Comparison of ENCODE assay signal across 13 cellular contexts in genomic region chr5:110663525-110663924, GRCh38.
A peak's percentile ranks its signal among the peaks of the same experiment; 100 is the strongest.
DNase-seq lines count a peak whose midpoint lies in the region; ATAC-seq, FAIRE-seq and TF ChIP-seq lines count a peak whose summit lies in the region.
"Had no signal": no experiment of that assay in that cellular context is flagged by ENCODE, and none has a peak within 500 bp of the region (broad histone marks: within the 10 kb centered on the region; RNA-seq: fewer than 3 reads in every experiment).

No MANE protein-coding gene starts in this region.

- H3K9me3 Mint-ChIP-seq in stimulated activated naive B cell treated with anti-CD40 and anti-IgM and Interleukin-4, amounts not matched to agents 10 μg/mL and 1 μg/mL and 100 μg/mL, for 72 hours, result peaks cover 0 to 2% of the 10 kb centered on the region in 2 donors
- H3K9me3 Mint-ChIP-seq: activated T-cell treated with anti-CD3 and anti-CD28 coated beads, Interleukin-2, amount 50 U/mL, for 24 hours had no signal

- no peak overlapping the region for H3K27ac Mint-ChIP-seq in stimulated activated naive B cell treated with anti-CD40 and anti-IgM and Interleukin-4, amounts not matched to agents 10 μg/mL and 1 μg/mL and 100 μg/mL, for 72 hours
- H3K27ac Mint-ChIP-seq: activated T-cell treated with anti-CD3 and anti-CD28 coated beads, Interleukin-2, amount 50 U/mL, for 24 hours; progenitor cell of endocrine pancreas had no signal

- H3K27me3 Mint-ChIP-seq in stimulated activated naive B cell treated with anti-CD40 and anti-IgM and Interleukin-4, amounts not matched to agents 10 μg/mL and 1 μg/mL and 100 μg/mL, for 72 hours, result no peaks in the 10 kb centered on the region
- H3K27me3 Mint-ChIP-seq: activated T-cell treated with anti-CD3 and anti-CD28 coated beads, Interleukin-2, amount 50 U/mL, for 24 hours; progenitor cell of endocrine pancreas had no signal

- H3K4me1 ChIP-seq in suprapubic skin, result no peaks in the 10 kb centered on the region

- H3K27me3 ChIP-seq in suprapubic skin, result no peaks in the 10 kb centered on the region

- TF ChIP-seq CTCF in D721Med (IDR thresholded peaks at IDR 0.05; ENCODE audit: insufficient read depth, missing control alignments) (no peak), suprapubic skin (IDR thresholded peaks at IDR 0.05) (no peak)

- H3K4me3 Mint-ChIP-seq in stimulated activated naive B cell treated with anti-CD40 and anti-IgM and Interleukin-4, amounts not matched to agents 10 μg/mL and 1 μg/mL and 100 μg/mL, for 72 hours, result no peak overlapping the region
- H3K4me3 Mint-ChIP-seq: activated T-cell treated with anti-CD3 and anti-CD28 coated beads, Interleukin-2, amount 50 U/mL, for 24 hours had no signal

- peak; percentile 35 for DNase-seq in stimulated activated naive B cell treated with anti-CD40 and anti-IgM and Interleukin-4, amounts not matched to agents 10 μg/mL and 1 μg/mL and 100 μg/mL, for 72 hours
- DNase-seq in D721Med (ENCODE audit: insufficient read length, low spot score), result no peak
- DNase-seq in suprapubic skin (ENCODE audit: low spot score in 2 of 2), result no peak
- DNase-seq in glomerular visceral epithelial cell (ENCODE audit: extremely low spot score), result no peak
- DNase-seq: activated T-cell treated with anti-CD3 and anti-CD28 coated beads, Interleukin-2, amount 50 U/mL, for 24 hours; mammary epithelial cell; NCI-H1694; stimulated activated CD4-positive, alpha-beta T cell treated with anti-CD3 and anti-CD28 coated beads, Interleukin-4, amount 100 ng/mL, for 4 hours had no signal

- H3K4me3 ChIP-seq in suprapubic skin, result no peak overlapping the region

- H3K4me1 Mint-ChIP-seq in stimulated activated naive B cell treated with anti-CD40 and anti-IgM and Interleukin-4, amounts not matched to agents 10 μg/mL and 1 μg/mL and 100 μg/mL, for 72 hours, result peaks cover 2 to 11% of the 10 kb centered on the region in 2 donors

- H3K36me3 ChIP-seq in suprapubic skin, result no peaks in the 10 kb centered on the region

- WGBS in suprapubic skin, result 97% methylated on average over 1 of the region's 1 CpG

- no peak overlapping the region for H3K27ac ChIP-seq in suprapubic skin

- no peak for TF ChIP-seq POLR2A in suprapubic skin (IDR thresholded peaks at IDR 0.05)

- H3K36me3 Mint-ChIP-seq in stimulated activated naive B cell treated with anti-CD40 and anti-IgM and Interleukin-4, amounts not matched to agents 10 μg/mL and 1 μg/mL and 100 μg/mL, for 72 hours, result no peaks in the 10 kb centered on the region

- FAIRE-seq in D721Med (lab: Jason Lieb, UNC), result no peak
- FAIRE-seq: TTC549 had no signal

- ATAC-seq in GM19351 (IDR thresholded peaks at IDR 0.05; ENCODE audit: unreplicated experiment) (peak; percentile 94), HG02798 (IDR thresholded peaks at IDR 0.05; ENCODE audit: poor library complexity, unreplicated experiment) (peak; percentile 69), HG03520 (IDR thresholded peaks at IDR 0.05; ENCODE audit: unreplicated experiment) (peak; percentile 91)
- ATAC-seq in stimulated activated naive B cell treated with anti-CD40 and anti-IgM and Interleukin-4, amounts not matched to agents 10 μg/mL and 1 μg/mL and 100 μg/mL, for 72 hours (replicated peaks), result peak; percentile 72 to 74

- TF ChIP-seq EP300 in suprapubic skin (IDR thresholded peaks at IDR 0.05), result no peak

- no peaks in the 10 kb centered on the region for H3K9me3 ChIP-seq in suprapubic skin
